ENCODE assay signal across 16 cellular contexts in genomic region chr7:90530263-90530662, GRCh38.
DNase-seq lines count a peak whose midpoint lies in the region; ATAC-seq lines count a peak whose summit lies in the region.
"Had no signal": no experiment of that assay in that cellular context is flagged by ENCODE, and none has a peak within 500 bp of the region (broad histone marks: within the 10 kb centered on the region; RNA-seq: fewer than 3 reads in every experiment).

No MANE protein-coding gene starts in this region.

- no peak overlapping the region for H3K4me3 Mint-ChIP-seq in naive thymus-derived CD4-positive, alpha-beta T cell
- H3K4me3 Mint-ChIP-seq: T-helper 17 cell had no signal

- ATAC-seq in esophagus mucosa: peak; percentile 98
- peak; percentile 69 for ATAC-seq in naive thymus-derived CD4-positive, alpha-beta T cell
- ATAC-seq in HG03439 (IDR thresholded peaks at IDR 0.05; ENCODE audit: unreplicated experiment): no peak
- ATAC-seq: activated CD4-positive, CD25-positive, alpha-beta regulatory T cell treated with anti-CD3 and anti-CD28 coated beads, Interleukin-2, amount 50 U/mL, for 24 hours; right cardiac atrium; T-helper 17 cell had no signal

- intact Hi-C loops in naive thymus-derived CD4-positive, alpha-beta T cell (cut with micrococcal nuclease): no loop called here

- peaks cover 0 to 6% (median 0%) of the 10 kb centered on the region in 11 donors for H3K9me3 Mint-ChIP-seq in naive thymus-derived CD4-positive, alpha-beta T cell

- no peak overlapping the region for H3K27ac ChIP-seq in naive thymus-derived CD4-positive, alpha-beta T cell (ENCODE audit: low read depth, low read length)
- no peak overlapping the region for H3K27ac ChIP-seq in caudate nucleus (ENCODE audit: low read depth, low read length)

- H3K27me3 ChIP-seq in naive thymus-derived CD4-positive, alpha-beta T cell (ENCODE audit: control insufficient read depth in 2 of 2, insufficient read depth in 2 of 2, low read length in 2 of 2): no peaks in the 10 kb centered on the region

- POLR2A ChIA-PET in naive thymus-derived CD4-positive, alpha-beta T cell (lab: Charles Lee): no interaction called here

- H3K4me3 ChIP-seq in naive thymus-derived CD4-positive, alpha-beta T cell (ENCODE audit: low read length): no peak overlapping the region

- no peaks in the 10 kb centered on the region for H3K36me3 ChIP-seq in naive thymus-derived CD4-positive, alpha-beta T cell (ENCODE audit: control insufficient read depth in 2 of 3, insufficient read depth in 3 of 3, low read length in 3 of 3)

- no peaks in the 10 kb centered on the region for H3K36me3 Mint-ChIP-seq in naive thymus-derived CD4-positive, alpha-beta T cell

- H3K4me1 ChIP-seq in naive thymus-derived CD4-positive, alpha-beta T cell (ENCODE audit: control insufficient read depth in 2 of 2, insufficient read depth in 2 of 2, low read length in 2 of 2): no peaks in the 10 kb centered on the region

- H3K27me3 Mint-ChIP-seq in naive thymus-derived CD4-positive, alpha-beta T cell: peaks cover 0 to 16% (median 12%) of the 10 kb centered on the region in 5 donors

- no peaks in the 10 kb centered on the region for H3K4me1 Mint-ChIP-seq in naive thymus-derived CD4-positive, alpha-beta T cell
- H3K4me1 Mint-ChIP-seq: T-helper 17 cell had no signal

- no peaks in the 10 kb centered on the region for H3K9me3 ChIP-seq in naive thymus-derived CD4-positive, alpha-beta T cell (ENCODE audit: control insufficient read depth in 2 of 3, low read length in 3 of 3)

- H3K27ac Mint-ChIP-seq in naive thymus-derived CD4-positive, alpha-beta T cell: no peak overlapping the region
- H3K27ac Mint-ChIP-seq: T-helper 17 cell had no signal

- DNase-seq in EH (ENCODE audit: low read depth) (peak; percentile 1), NCI-H226 (peak; percentile 83), caudate nucleus (lab: John Stamatoyannopoulos, UW) (no peak), NCI-H1930 (lab: John Stamatoyannopoulos, UW) (no peak)
- DNase-seq in naive thymus-derived CD4-positive, alpha-beta T cell: no peak
- DNase-seq in activated CD4-positive, CD25-positive, alpha-beta regulatory T cell treated with anti-CD3 and anti-CD28 coated beads, Interleukin-2, amount 50 U/mL, for 72 hours: no peak
- DNase-seq: activated CD8-positive, alpha-beta memory T cell treated with anti-CD3 and anti-CD28 coated beads, Interleukin-2, amount 50 U/mL, for 4 hours; Kasumi-1; mesenchymal stem cell; NCI-H2081; right cardiac atrium; SHP77; T-helper 17 cell had no signal

- CTCF ChIA-PET in naive thymus-derived CD4-positive, alpha-beta T cell (lab: Charles Lee): interaction anchor here (0.6 kb wide), 1 partner anchor 192 kb away, joined by 3 read pairs; no protein-coding TSS in a partner anchor

Comparison
In these comparisons a context has a peak if more than half of its experiments do, and no peak if none do; other contexts are left out.
1. DNase-seq: peak in EH (single experiment) and NCI-H226 (single experiment); none in naive thymus-derived CD4-positive, alpha-beta T cell (0 of 9), caudate nucleus (0 of 61), activated CD4-positive, CD25-positive, alpha-beta regulatory T cell treated with anti-CD3 and anti-CD28 coated beads, Interleukin-2, amount 50 U/mL, for 72 hours (single experiment) and NCI-H1930 (0 of 2).